10 cellular contexts compared by ENCODE assay signal in the genomic region with DNA sequence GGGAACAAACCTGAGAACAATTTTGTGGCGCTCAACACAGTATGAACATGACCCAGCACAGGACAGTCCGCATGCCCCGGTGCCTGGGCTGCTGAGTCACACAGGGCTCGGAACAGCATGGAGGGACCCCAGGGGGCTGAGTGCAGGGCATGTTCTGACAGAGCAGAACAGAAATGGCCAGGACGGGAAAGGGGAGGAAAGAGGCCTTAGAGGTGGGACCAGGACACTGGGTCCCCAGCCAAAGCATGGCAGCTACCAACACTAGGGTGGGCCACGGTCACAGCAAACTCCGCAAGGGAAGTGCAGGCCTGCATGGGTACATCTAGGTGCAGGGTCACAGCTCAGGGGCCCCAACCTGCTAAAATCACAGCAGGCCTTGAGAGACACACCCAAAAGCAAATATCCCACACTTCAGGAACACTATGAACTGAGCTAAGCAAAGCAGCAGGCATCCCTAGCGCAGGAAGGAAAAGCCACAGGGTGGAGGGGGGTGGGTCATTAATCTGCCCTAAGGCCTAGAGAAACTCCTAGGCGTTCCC. TPM values are rescaled to one million over a fixed set of nuclear protein-coding genes. Genes with fewer than 3 reads are reported as not detected.
DNase-seq lines count a peak whose midpoint lies in the region; ATAC-seq and TF ChIP-seq lines count a peak whose summit lies in the region.
"Had no signal": no experiment of that assay in that cellular context is flagged by ENCODE, and none has a peak within 500 bp of the region (broad histone marks: within the 10 kb centered on the region; RNA-seq: fewer than 3 reads in every experiment).

No MANE protein-coding gene starts in this region.

- DNase-seq in left ventricle myocardium inferior (no peak), left cardiac atrium (no peak), activated B cell treated with CpG ODN at 0.5 μM for 24 hours (no peak), AML-193 (lab: John Stamatoyannopoulos, UW) (no peak), medulla oblongata (ENCODE audit: extremely low spot score) (no peak)
- DNase-seq in activated effector memory CD4-positive, alpha-beta T cell treated with Interleukin-2 at 50 U/mL for 16 hours = no peak
- DNase-seq: kidney; stimulated activated CD4-positive, alpha-beta T cell treated with anti-CD3 and anti-CD28 coated beads, Interleukin-4, amount 100 ng/mL, for 1 hour had no signal

- no peak overlapping the region for H3K27ac Mint-ChIP-seq in activated B cell treated with CpG ODN at 0.5 μM for 24 hours

- intact Hi-C loops in left ventricle myocardium inferior (cut with micrococcal nuclease) = no loop called here
- intact Hi-C loops in left cardiac atrium (cut with DNase I) = no loop called here
- intact Hi-C loops in activated B cell treated with CpG ODN at 0.5 μM for 24 hours (cut with micrococcal nuclease) = loop anchor here (10.0 kb wide), 1 partner anchor 461 kb away; the partner anchor contains the start of gene ATP6V1F

- peaks cover 54% of the 10 kb centered on the region for H3K4me1 ChIP-seq in left ventricle myocardium inferior

- no peaks in the 10 kb centered on the region for H3K27me3 ChIP-seq in left ventricle myocardium inferior (ENCODE audit: low read depth)

- H3K4me3 Mint-ChIP-seq in activated B cell treated with CpG ODN at 0.5 μM for 24 hours = peak overlapping the region; percentile 70

- TF ChIP-seq CTCF in left ventricle myocardium inferior (IDR thresholded peaks at IDR 0.05; ENCODE audit: borderline replicate concordance) = no peak
- TF ChIP-seq CTCF in activated B cell treated with CpG ODN at 0.5 μM for 24 hours (IDR thresholded peaks at IDR 0.05) = no peak

- POLR2A ChIA-PET in activated B cell treated with CpG ODN at 0.5 μM for 24 hours (lab: Charles Lee) = no interaction called here

- H3K27me3 Mint-ChIP-seq in activated B cell treated with CpG ODN at 0.5 μM for 24 hours = no peaks in the 10 kb centered on the region

- peaks cover 24% of the 10 kb centered on the region for H3K36me3 ChIP-seq in left ventricle myocardium inferior

- H3K4me1 Mint-ChIP-seq in activated B cell treated with CpG ODN at 0.5 μM for 24 hours = peaks cover 40% of the 10 kb centered on the region

- H3K36me3 Mint-ChIP-seq in activated B cell treated with CpG ODN at 0.5 μM for 24 hours (ENCODE audit: low read depth) = peaks cover 32% of the 10 kb centered on the region

- H3K9me3 ChIP-seq in left ventricle myocardium inferior (replicated peaks) (no peaks in the 10 kb centered on the region), iPS-18c (ENCODE audit: control insufficient read depth, insufficient read depth, low read length) (no peaks in the 10 kb centered on the region)

- peak overlapping the region; percentile 79 for H3K27ac ChIP-seq in left ventricle myocardium inferior (replicated peaks)

- no peaks in the 10 kb centered on the region for H3K9me3 Mint-ChIP-seq in activated B cell treated with CpG ODN at 0.5 μM for 24 hours

- ATAC-seq in left cardiac atrium (no peak), activated B cell treated with CpG ODN at 0.5 μM for 24 hours (ENCODE audit: low read depth) (no peak), GM18870 (IDR thresholded peaks at IDR 0.05; ENCODE audit: unreplicated experiment) (no peak)

- CTCF ChIA-PET in activated B cell treated with CpG ODN at 0.5 μM for 24 hours (lab: Charles Lee) = interaction anchor here (1.1 to 2.0 kb wide), 3 partner anchors 17 to 56 kb away, joined by 3 to 7 read pairs (median 3); no protein-coding TSS in a partner anchor

- H3K4me3 ChIP-seq in left ventricle myocardium inferior (peak overlapping the region; percentile 95), iPS-18c (ENCODE audit: insufficient read depth, low read depth, low read length) (peak overlapping the region; percentile 64; the same call in 1 of the 2 replicates)

RNA-seq across cellular contexts. Expression of gene IMPDH1, which starts 5.6 kb away (rescaled TPM):
- total RNA-seq in left ventricle myocardium inferior (17.4 TPM), left cardiac atrium (10 to 100 TPM; 31.2 to 34.1 TPM), activated B cell treated with CpG ODN at 0.5 μM for 24 hours (42.3 and 45.8 TPM in 2 replicates)

RNA-seq across cellular contexts. Expression of gene PRRT4, which starts 42.7 kb away (rescaled TPM):
- 1.6 TPM for total RNA-seq in left ventricle myocardium inferior
- 1 to 10 TPM; 1.8 to 7.1 TPM for total RNA-seq in left cardiac atrium
- 0.10 TPM in 1 of 2 replicates, not detected in the other for total RNA-seq in activated B cell treated with CpG ODN at 0.5 μM for 24 hours
- total RNA-seq: kidney had no signal

RNA-seq across cellular contexts. Expression of gene HILPDA, which starts 51.5 kb away (rescaled TPM):
- total RNA-seq in left ventricle myocardium inferior (7.9 TPM), left cardiac atrium (10 to 100 TPM in 1 of 2 donors, 1 to 10 TPM in 1; 9.7 to 15.2 TPM), activated B cell treated with CpG ODN at 0.5 μM for 24 hours (14.5 and 17.0 TPM in 2 replicates)
